In genomic region chr17:79926002-79926307, GRCh38 we compare ENCODE assay signal across 17 cellular contexts.
"Had no signal": no experiment of that assay in that cellular context is flagged by ENCODE, and none has a peak within 500 bp of the region (broad histone marks: within the 10 kb centered on the region; RNA-seq: fewer than 3 reads in every experiment).

No MANE protein-coding gene starts in this region.

- DNase-seq: activated B cell treated with CpG ODN at 0.5 μM for 24 hours; activated CD4-positive, alpha-beta T cell treated with anti-CD3 and anti-CD28 coated beads, Interleukin-2, amount 10 ng/mL, durations not matched to agents 7 days and 5 days; activated gamma-delta T cell treated with Interleukin-2 at 50 U/mL for 16 hours; activated T-cell treated with anti-CD3 and anti-CD28 coated beads, Interleukin-2, amount 50 U/mL, for 48 hours; effector memory CD4-positive, alpha-beta T cell; heart right ventricle; islet precursor cell; left ventricle myocardium superior; mesenchymal stem cell; SK-N-SH; spleen; stimulated activated CD4-positive, alpha-beta T cell treated with anti-CD3 and anti-CD28 coated beads, Interleukin-1b, Interleukin-23, amount 100 ng/mL, for 48 hours; stimulated activated naive B cell treated with anti-CD40 and anti-IgM and Interleukin-4, amounts not matched to agents 10 μg/mL and 1 μg/mL and 100 μg/mL, for 72 hours had no signal

- H3K36me3 ChIP-seq: cardiac muscle cell, gastrocnemius medialis, heart right ventricle, spleen had no signal

- H3K27ac ChIP-seq: cardiac muscle cell, coronary artery had no signal

- H3K36me3 Mint-ChIP-seq: stimulated activated naive B cell treated with anti-CD40 and anti-IgM and Interleukin-4, amounts not matched to agents 10 μg/mL and 1 μg/mL and 100 μg/mL, for 72 hours had no signal

- ATAC-seq: stimulated activated naive B cell treated with anti-CD40 and anti-IgM and Interleukin-4, amounts not matched to agents 10 μg/mL and 1 μg/mL and 100 μg/mL, for 72 hours had no signal

- H3K4me3 Mint-ChIP-seq: activated B cell treated with CpG ODN at 0.5 μM for 24 hours; activated CD4-positive, alpha-beta T cell treated with anti-CD3 and anti-CD28 coated beads, Interleukin-2, amount 10 ng/mL, durations not matched to agents 7 days and 5 days; stimulated activated naive B cell treated with anti-CD40 and anti-IgM and Interleukin-4, amounts not matched to agents 10 μg/mL and 1 μg/mL and 100 μg/mL, for 72 hours had no signal

- H3K4me2 ChIP-seq: SK-N-SH had no signal

- H3K9me3 Mint-ChIP-seq: activated B cell treated with CpG ODN at 0.5 μM for 24 hours; activated CD4-positive, alpha-beta T cell treated with anti-CD3 and anti-CD28 coated beads, Interleukin-2, amount 10 ng/mL, durations not matched to agents 7 days and 5 days; stimulated activated naive B cell treated with anti-CD40 and anti-IgM and Interleukin-4, amounts not matched to agents 10 μg/mL and 1 μg/mL and 100 μg/mL, for 72 hours had no signal

- H3K27ac Mint-ChIP-seq: activated B cell treated with CpG ODN at 0.5 μM for 24 hours; activated CD4-positive, alpha-beta T cell treated with anti-CD3 and anti-CD28 coated beads, Interleukin-2, amount 10 ng/mL, durations not matched to agents 7 days and 5 days; stimulated activated naive B cell treated with anti-CD40 and anti-IgM and Interleukin-4, amounts not matched to agents 10 μg/mL and 1 μg/mL and 100 μg/mL, for 72 hours had no signal

- FAIRE-seq: astrocyte had no signal

- H3K4me3 ChIP-seq: cardiac muscle cell, coronary artery, heart right ventricle, spleen had no signal

- H3K9me3 ChIP-seq: gastrocnemius medialis, heart right ventricle, SK-N-SH, spleen had no signal

- H3K9ac ChIP-seq: SK-N-SH had no signal
